19 cellular contexts compared by ENCODE assay signal in the genomic region with DNA sequence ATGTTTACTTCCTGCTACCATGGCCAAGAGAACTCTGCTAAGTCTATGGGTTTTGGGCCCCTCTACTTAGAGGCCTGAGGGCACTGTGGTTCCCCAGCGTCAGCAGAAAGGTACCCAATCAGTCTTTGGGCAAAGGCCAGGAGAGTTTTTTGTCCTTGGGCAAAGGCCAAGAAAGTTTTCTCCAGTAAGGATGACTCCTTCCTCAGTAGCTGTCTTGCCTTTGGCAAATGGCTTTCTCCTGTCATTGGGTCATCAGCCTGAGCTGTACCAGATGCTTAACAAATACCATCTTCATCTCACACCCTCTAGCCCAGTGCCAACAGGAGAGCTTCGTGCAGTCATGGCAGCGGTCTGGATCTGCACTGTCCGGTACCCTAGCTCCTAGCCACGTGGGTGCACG.
A peak's percentile ranks its signal among the peaks of the same experiment; 100 is the strongest.
DNase-seq lines count a peak whose midpoint lies in the region; ATAC-seq and TF ChIP-seq lines count a peak whose summit lies in the region.
"Had no signal": no experiment of that assay in that cellular context is flagged by ENCODE, and none has a peak within 500 bp of the region (broad histone marks: within the 10 kb centered on the region; RNA-seq: fewer than 3 reads in every experiment).

No MANE protein-coding gene starts in this region.

- H3K9me3 Mint-ChIP-seq in MCF 10A (ENCODE audit: unreplicated experiment) = no peaks in the 10 kb centered on the region
- H3K9me3 Mint-ChIP-seq: activated naive CD4-positive, alpha-beta T cell treated with anti-CD3 and anti-CD28 coated beads, Interleukin-2, amount 10 ng/mL, durations not matched to agents 7 days and 5 days; activated T-cell treated with anti-CD3 and anti-CD28 coated beads, Interleukin-2, amount 50 U/mL, for 72 hours had no signal

- H3K27me3 ChIP-seq in foreskin keratinocyte = no peaks in the 10 kb centered on the region
- H3K27me3 ChIP-seq: hepatocyte, neutrophil had no signal

- H3K4me1 Mint-ChIP-seq in MCF 10A (ENCODE audit: insufficient read depth, unreplicated experiment) = peaks cover 5% of the 10 kb centered on the region
- H3K4me1 Mint-ChIP-seq: activated naive CD4-positive, alpha-beta T cell treated with anti-CD3 and anti-CD28 coated beads, Interleukin-2, amount 10 ng/mL, durations not matched to agents 7 days and 5 days had no signal

- POLR2A ChIA-PET in MCF 10A (lab: Yijun Ruan, JAX) = interaction anchor here (0.7 to 1.3 kb wide), 6 partner anchors 8 to 384 kb away, joined by 3 to 4 read pairs (median 3); no protein-coding TSS in a partner anchor

- H3K4me1 ChIP-seq in foreskin keratinocyte = no peaks in the 10 kb centered on the region

- CTCF ChIA-PET in MCF 10A (lab: Yijun Ruan, JAX) = interaction anchor here (0.5 to 1.2 kb wide), 3 partner anchors 39 to 98 kb away, joined by 3 to 5 read pairs (median 5); no protein-coding TSS in a partner anchor

- DNase-seq in AG20443 (ENCODE audit: low spot score) (peak; percentile 51), M059J (ENCODE audit: low read depth) (peak; percentile 99), MCF 10A (ENCODE audit: unreplicated experiment) (peak; percentile 80), foreskin keratinocyte (peak in 1 of 2 donors; percentile 72), NCI-H146 (lab: John Stamatoyannopoulos, UW) (no peak), head of caudate nucleus (no peak)
- DNase-seq in stimulated activated CD8-positive, alpha-beta memory T cell treated with anti-CD3 and anti-CD28 coated beads, Interleukin-4, amount 100 ng/mL, for 48 hours = no peak
- DNase-seq: activated CD4-positive, alpha-beta T cell treated with anti-CD3 and anti-CD28 coated beads for 1 hour; activated naive CD4-positive, alpha-beta T cell treated with anti-CD3 and anti-CD28 coated beads, Interleukin-2, amount 10 ng/mL, durations not matched to agents 7 days and 5 days; activated T-cell treated with anti-CD3 and anti-CD28 coated beads, Interleukin-2, amount 50 U/mL, for 72 hours; DMS 273 treated with DMSO at 0.1 percent for 48 hours; effector CD8-positive, alpha-beta T cell; Karpas-422; NCI-H1092 treated with DMSO at 0.1 percent for 48 hours; NCI-H2081 had no signal

- ATAC-seq in foreskin keratinocyte (peak; percentile 37), HG02938 (IDR thresholded peaks at IDR 0.05; ENCODE audit: unreplicated experiment) (no peak)
- ATAC-seq: activated T-cell treated with anti-CD3 and anti-CD28 coated beads, Interleukin-2, amount 50 U/mL, for 72 hours; GM12878 had no signal

- H3K27me3 Mint-ChIP-seq in MCF 10A (ENCODE audit: insufficient read depth, unreplicated experiment) = no peaks in the 10 kb centered on the region
- H3K27me3 Mint-ChIP-seq: activated naive CD4-positive, alpha-beta T cell treated with anti-CD3 and anti-CD28 coated beads, Interleukin-2, amount 10 ng/mL, durations not matched to agents 7 days and 5 days had no signal

- H3K27ac Mint-ChIP-seq in MCF 10A (ENCODE audit: low read depth, unreplicated experiment) = peak overlapping the region; percentile 19
- H3K27ac Mint-ChIP-seq: activated naive CD4-positive, alpha-beta T cell treated with anti-CD3 and anti-CD28 coated beads, Interleukin-2, amount 10 ng/mL, durations not matched to agents 7 days and 5 days; activated T-cell treated with anti-CD3 and anti-CD28 coated beads, Interleukin-2, amount 50 U/mL, for 72 hours had no signal

- no peaks in the 10 kb centered on the region for H3K36me3 Mint-ChIP-seq in MCF 10A (ENCODE audit: insufficient read depth, unreplicated experiment)
- H3K36me3 Mint-ChIP-seq: activated naive CD4-positive, alpha-beta T cell treated with anti-CD3 and anti-CD28 coated beads, Interleukin-2, amount 10 ng/mL, durations not matched to agents 7 days and 5 days had no signal

- no TSS peak for BruUV-seq in MCF 10A (replicated peaks; lab: Mats Ljungman, UMichigan)

- no peak overlapping the region for H3K4me3 Mint-ChIP-seq in MCF 10A (ENCODE audit: unreplicated experiment)
- H3K4me3 Mint-ChIP-seq: activated naive CD4-positive, alpha-beta T cell treated with anti-CD3 and anti-CD28 coated beads, Interleukin-2, amount 10 ng/mL, durations not matched to agents 7 days and 5 days; activated T-cell treated with anti-CD3 and anti-CD28 coated beads, Interleukin-2, amount 50 U/mL, for 72 hours had no signal

- no peak overlapping the region for H3K27ac ChIP-seq in foreskin keratinocyte
- H3K27ac ChIP-seq: hepatocyte, neutrophil had no signal

- intact Hi-C loops in MCF 10A (cut with micrococcal nuclease) (no loop called here), head of caudate nucleus (cut with DNase I) (no loop called here)

- TF ChIP-seq CTCF in MCF 10A (IDR thresholded peaks at IDR 0.05; ENCODE audit: unreplicated experiment) = no peak
- TF ChIP-seq CTCF in foreskin keratinocyte (conservative IDR thresholded peaks at IDR 0.05) = no peak

Comparison
In these comparisons a context has a peak if more than half of its experiments do, and no peak if none do; other contexts are left out.
1. DNase-seq: peak in AG20443 (single experiment), M059J (single experiment) and MCF 10A (single experiment); none in NCI-H146 (single experiment), stimulated activated CD8-positive, alpha-beta memory T cell treated with anti-CD3 and anti-CD28 coated beads, Interleukin-4, amount 100 ng/mL, for 48 hours (single experiment) and head of caudate nucleus (0 of 42).